Comparison of ENCODE assay signal across 3 cellular contexts in genomic region chr4:12672320-12672719, GRCh38.
"Had no signal": no experiment of that assay in that cellular context is flagged by ENCODE, and none has a peak within 500 bp of the region (broad histone marks: within the 10 kb centered on the region; RNA-seq: fewer than 3 reads in every experiment).

No MANE protein-coding gene starts in this region.

- DNase-seq: GDM1, GF-D8 had no signal

- H3K4me3 ChIP-seq: GM12878 had no signal
